16 cellular contexts compared by ENCODE assay signal in the genomic region with DNA sequence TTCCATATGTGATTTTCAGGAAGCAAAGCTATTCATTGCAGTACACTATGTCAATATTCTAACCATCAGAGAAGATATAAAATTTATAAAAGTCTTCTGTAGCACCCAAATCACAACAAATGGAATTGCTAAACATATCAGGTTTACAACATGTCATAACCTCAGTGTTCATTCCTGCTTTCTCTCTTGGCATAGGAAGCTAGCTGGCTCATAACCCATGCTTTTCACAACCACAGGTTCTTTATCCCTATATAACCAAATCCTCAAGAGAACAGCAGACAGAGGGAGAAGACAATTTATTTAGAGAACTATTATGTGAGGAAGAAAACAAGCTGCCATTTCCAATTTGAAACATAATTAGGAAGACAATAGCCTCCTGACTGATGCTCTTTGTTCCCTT.
DNase-seq lines count a peak whose midpoint lies in the region; TF ChIP-seq lines count a peak whose summit lies in the region.
"Had no signal": no experiment of that assay in that cellular context is flagged by ENCODE, and none has a peak within 500 bp of the region (broad histone marks: within the 10 kb centered on the region; RNA-seq: fewer than 3 reads in every experiment).

No MANE protein-coding gene starts in this region.

- intact Hi-C loops in MCF 10A (cut with micrococcal nuclease) = no loop called here
- intact Hi-C loops in mammary epithelial cell (cut with micrococcal nuclease) = no loop called here

- BruUV-seq in MCF 10A (replicated peaks; lab: Mats Ljungman, UMichigan) (no TSS peak), mammary epithelial cell (replicated peaks; lab: Mats Ljungman, UMichigan) (no TSS peak)

- H3K27ac Mint-ChIP-seq in MCF 10A (ENCODE audit: low read depth, unreplicated experiment) (no peak overlapping the region), endothelial cell (ENCODE audit: unreplicated experiment) (no peak overlapping the region)
- H3K27ac Mint-ChIP-seq: CD4-positive, alpha-beta memory T cell had no signal

- CTCF ChIA-PET in MCF 10A (lab: Yijun Ruan, JAX) = interaction anchor here (0.5 to 0.9 kb wide), 2 partner anchors 28 to 117 kb away, joined by 3 read pairs; no protein-coding TSS in a partner anchor
- CTCF ChIA-PET in mammary epithelial cell (lab: Charles Lee; ENCODE audit: low non-redundant PET) = no interaction called here

- H3K4me1 Mint-ChIP-seq in MCF 10A (ENCODE audit: insufficient read depth, unreplicated experiment) (peaks cover 22% of the 10 kb centered on the region), endothelial cell (ENCODE audit: unreplicated experiment) (no peaks in the 10 kb centered on the region)
- H3K4me1 Mint-ChIP-seq: CD4-positive, alpha-beta memory T cell had no signal

- in situ Hi-C loops in mammary epithelial cell (cut with MboI; ENCODE audit: low sequenced_read_pairs in 2 of 2) = no loop called here

- no peaks in the 10 kb centered on the region for H3K4me1 ChIP-seq in mammary epithelial cell (ENCODE audit: insufficient read depth, low read length)
- H3K4me1 ChIP-seq: A549, BE2C had no signal

- TF ChIP-seq CTCF in MCF 10A (IDR thresholded peaks at IDR 0.05; ENCODE audit: unreplicated experiment) (no peak), mammary epithelial cell (conservative IDR thresholded peaks at IDR 0.05 in 1 of 2, IDR thresholded peaks at IDR 0.05 in 1 of 2; ENCODE audit: extremely low read depth in 1 of 2, insufficient read depth in 1 of 2, low read depth in 1 of 2, low read length in 2 of 2) (no peak), foreskin fibroblast (IDR thresholded peaks at IDR 0.05; ENCODE audit: low read depth, low read length) (no peak), endothelial cell (IDR thresholded peaks at IDR 0.05; ENCODE audit: unreplicated experiment) (no peak)

- POLR2A ChIA-PET in MCF 10A (lab: Yijun Ruan, JAX) = interaction anchor here (0.6 to 0.7 kb wide), 2 partner anchors 66 to 405 kb away, joined by 4 read pairs; no protein-coding TSS in a partner anchor

- no peak overlapping the region for H3K4me3 Mint-ChIP-seq in MCF 10A (ENCODE audit: unreplicated experiment)
- no peak overlapping the region for H3K4me3 Mint-ChIP-seq in endothelial cell (ENCODE audit: unreplicated experiment)
- H3K4me3 Mint-ChIP-seq: CD4-positive, alpha-beta memory T cell had no signal

- H3K79me2 ChIP-seq in mammary epithelial cell (ENCODE audit: insufficient read depth, low read length) = no peaks in the 10 kb centered on the region

- no peak overlapping the region for H2AFZ ChIP-seq in mammary epithelial cell (ENCODE audit: low read depth, low read length)
- H2AFZ ChIP-seq: GM23248 had no signal

- no peak overlapping the region for H3K4me2 ChIP-seq in mammary epithelial cell (ENCODE audit: insufficient read depth, low read depth, low read length)
- H3K4me2 ChIP-seq: A549 had no signal

- H3K36me3 Mint-ChIP-seq in MCF 10A (ENCODE audit: insufficient read depth, unreplicated experiment) (no peaks in the 10 kb centered on the region), endothelial cell (ENCODE audit: low read depth, unreplicated experiment) (no peaks in the 10 kb centered on the region)
- H3K36me3 Mint-ChIP-seq: CD4-positive, alpha-beta memory T cell had no signal

- no peak overlapping the region for H3K9ac ChIP-seq in mammary epithelial cell (ENCODE audit: insufficient read depth, low read length)
- H3K9ac ChIP-seq: GM23248 had no signal

- H3K4me3 ChIP-seq in mammary epithelial cell (replicated peaks in 1 of 3; ENCODE audit: insufficient read depth in 1 of 3, low read depth in 2 of 3, low read length in 3 of 3) (no peak overlapping the region), foreskin fibroblast (ENCODE audit: low read depth in 1 of 2, low read length in 2 of 2) (no peak overlapping the region)
- H3K4me3 ChIP-seq: A549, GM23248 had no signal

- H3K9me3 Mint-ChIP-seq in MCF 10A (ENCODE audit: unreplicated experiment) (no peaks in the 10 kb centered on the region), endothelial cell (ENCODE audit: unreplicated experiment) (no peaks in the 10 kb centered on the region)

- H3K27ac ChIP-seq in mammary epithelial cell (ENCODE audit: insufficient read depth, low read depth, low read length) = no peak overlapping the region
- H3K27ac ChIP-seq: A549, C4-2B, GM23248 had no signal

- DNase-seq in MCF 10A (ENCODE audit: unreplicated experiment) (peak; percentile 5), mammary epithelial cell (no peak), amniotic epithelial cell (ENCODE audit: low read depth) (peak; percentile 32), foreskin fibroblast (peak; percentile 29 to 60), endothelial cell (ENCODE audit: low spot score) (no peak), GM19240 (ENCODE audit: insufficient read length, low spot score) (no peak), OCI-M2 (lab: John Stamatoyannopoulos, UW; ENCODE audit: unreplicated experiment) (no peak)
- DNase-seq: BE2C; CD4-positive, alpha-beta memory T cell; DMS153; DMS79 treated with DMSO at 0.1 percent for 48 hours; EL; GM23248; IMR-90 had no signal

- no peaks in the 10 kb centered on the region for H3K27me3 ChIP-seq in mammary epithelial cell (ENCODE audit: insufficient read depth, low read length)
- H3K27me3 ChIP-seq: BE2C had no signal

- no peaks in the 10 kb centered on the region for H3K36me3 ChIP-seq in mammary epithelial cell (ENCODE audit: insufficient read depth, low read length)
- H3K36me3 ChIP-seq: BE2C had no signal

- no peaks in the 10 kb centered on the region for H4K20me1 ChIP-seq in mammary epithelial cell (ENCODE audit: insufficient read depth, low read length)

- dilution Hi-C loops in mammary epithelial cell (cut with HindIII; ENCODE audit: low sequenced_read_pairs) = no loop called here

- H3K9me3 ChIP-seq in mammary epithelial cell (replicated peaks; ENCODE audit: insufficient read depth, low read length) = no peaks in the 10 kb centered on the region
- H3K9me3 ChIP-seq: A549, BE2C had no signal

- H3K27me3 Mint-ChIP-seq in MCF 10A (ENCODE audit: insufficient read depth, unreplicated experiment) (no peaks in the 10 kb centered on the region), endothelial cell (ENCODE audit: unreplicated experiment) (no peaks in the 10 kb centered on the region)
- H3K27me3 Mint-ChIP-seq: CD4-positive, alpha-beta memory T cell had no signal

Comparison
In these comparisons a context has a peak if more than half of its experiments do, and no peak if none do; other contexts are left out.
1. DNase-seq: peak in MCF 10A (single experiment), amniotic epithelial cell (single experiment) and foreskin fibroblast (2 of 2); none in mammary epithelial cell (single experiment), endothelial cell (single experiment), GM19240 (single experiment) and OCI-M2 (single experiment).